ENCODE assay signal across 8 cellular contexts in the genomic region with DNA sequence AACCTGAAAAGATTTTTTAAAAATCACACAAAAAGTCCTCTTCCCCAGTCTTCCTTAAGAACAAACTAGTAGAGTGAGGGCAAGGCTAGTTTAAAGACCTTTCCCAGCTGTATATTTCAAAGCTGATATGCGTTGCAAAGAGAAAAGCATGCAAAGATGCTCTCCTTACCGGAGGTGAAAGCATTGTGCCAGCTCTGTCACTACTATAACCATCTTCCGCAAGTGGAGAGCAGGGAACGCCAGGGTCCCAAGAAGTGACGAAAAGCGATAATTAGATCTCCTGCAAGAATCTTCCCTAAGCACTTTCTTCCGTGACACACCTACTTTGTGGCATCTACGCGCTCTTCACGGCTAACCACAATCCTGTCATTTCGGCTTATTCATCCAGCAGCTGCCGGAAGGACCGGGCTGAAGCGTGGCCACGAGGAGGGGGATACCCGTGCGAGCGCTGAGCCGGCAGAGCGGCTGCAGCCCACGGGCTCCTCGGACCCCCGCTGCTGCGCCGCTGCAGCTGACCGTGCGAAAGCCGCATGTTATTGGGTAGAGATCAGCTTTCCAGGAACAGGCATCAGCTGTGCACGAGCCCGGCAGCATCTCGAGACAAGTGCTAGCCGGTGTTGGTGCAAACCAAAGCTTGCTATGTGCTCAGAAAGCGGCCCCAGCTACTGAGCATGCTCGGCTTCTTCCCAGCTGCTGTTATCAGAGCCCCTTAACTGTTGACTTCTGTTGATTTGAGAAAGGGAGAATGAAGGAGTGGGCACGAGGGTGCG. TPM values are rescaled to one million over a fixed set of nuclear protein-coding genes. Genes with fewer than 3 reads are reported as not detected.
DNase-seq lines count a peak whose midpoint lies in the region; ATAC-seq, FAIRE-seq and TF ChIP-seq lines count a peak whose summit lies in the region.

No MANE protein-coding gene starts in this region.

- no peak overlapping the region for H3K27ac Mint-ChIP-seq in activated B cell treated with CpG ODN at 0.5 μM for 24 hours
- H3K27ac Mint-ChIP-seq in central memory CD8-positive, alpha-beta T cell (ENCODE audit: low read depth), result no peak overlapping the region

- CTCF ChIA-PET in activated B cell treated with CpG ODN at 0.5 μM for 24 hours (lab: Charles Lee), result interaction anchor here (1.6 kb wide), 1 partner anchor 169 kb away, joined by 8 read pairs; no protein-coding TSS in a partner anchor

- peak; percentile 16 for DNase-seq in GM12891 (ENCODE audit: insufficient read length, low spot score)
- peak; percentile 75 to 88 (median 87) for DNase-seq in NCI-H1417 (lab: John Stamatoyannopoulos, UW)
- DNase-seq in activated B cell treated with CpG ODN at 0.5 μM for 24 hours, result peak; percentile 27
- DNase-seq in central memory CD8-positive, alpha-beta T cell (ENCODE audit: low spot score in 2 of 2), result peak in 1 of 2 donors; percentile 17
- peak in 1 of 2 donors; percentile 77 for DNase-seq in left lung
- peak; percentile 23 to 39 (median 23) for DNase-seq in stimulated activated CD4-positive, alpha-beta T cell treated with anti-CD3 and anti-CD28 coated beads, TNF-alpha, amount 100 ng/mL, for 4 hours (ENCODE audit: low read depth in 3 of 3)
- no peak for DNase-seq in NCI-H2196 (lab: John Stamatoyannopoulos, UW; ENCODE audit: unreplicated experiment)

- no peak for TF ChIP-seq CTCF in activated B cell treated with CpG ODN at 0.5 μM for 24 hours (IDR thresholded peaks at IDR 0.05)
- TF ChIP-seq CTCF in left lung (IDR thresholded peaks at IDR 0.05), result no peak

- peak overlapping the region; percentile 82 for H3K4me3 Mint-ChIP-seq in activated B cell treated with CpG ODN at 0.5 μM for 24 hours
- H3K4me3 Mint-ChIP-seq in central memory CD8-positive, alpha-beta T cell, result peak overlapping the region; percentile 86

- peaks cover 4 to 9% of the 10 kb centered on the region in 2 donors for H3K4me1 ChIP-seq in left lung

- intact Hi-C loops in activated B cell treated with CpG ODN at 0.5 μM for 24 hours (cut with micrococcal nuclease) (no loop called here), left lung (cut with DNase I) (no loop called here)

- peak overlapping the region in 1 of 2 donors; percentile 1 for H3K4me3 ChIP-seq in left lung

- TF ChIP-seq POLR2A in GM12891 (IDR thresholded peaks at IDR 0.05; ENCODE audit: low read depth, low read length), result no peak

- H3K9me3 Mint-ChIP-seq in activated B cell treated with CpG ODN at 0.5 μM for 24 hours, result peaks cover 2% of the 10 kb centered on the region
- no peaks in the 10 kb centered on the region for H3K9me3 Mint-ChIP-seq in central memory CD8-positive, alpha-beta T cell

- peak; percentile 61 for FAIRE-seq in GM12891 (lab: Jason Lieb, UNC)

- H3K27me3 Mint-ChIP-seq in activated B cell treated with CpG ODN at 0.5 μM for 24 hours, result peaks cover 39% of the 10 kb centered on the region
- peaks cover 36% of the 10 kb centered on the region for H3K27me3 Mint-ChIP-seq in central memory CD8-positive, alpha-beta T cell

- ATAC-seq in HG02642 (IDR thresholded peaks at IDR 0.05; ENCODE audit: poor library complexity, unreplicated experiment) (peak; percentile 92), activated B cell treated with CpG ODN at 0.5 μM for 24 hours (ENCODE audit: low read depth) (peak; percentile 66), left lung (peak; percentile 77)
- peak; percentile 77 for ATAC-seq in central memory CD8-positive, alpha-beta T cell (replicated peaks; ENCODE audit: extremely low read depth, poor library complexity, severe bottlenecking)

- H3K27me3 ChIP-seq in left lung, result peaks cover 29 to 42% of the 10 kb centered on the region in 2 donors

- H3K4me1 Mint-ChIP-seq in activated B cell treated with CpG ODN at 0.5 μM for 24 hours, result peaks cover 9% of the 10 kb centered on the region
- H3K4me1 Mint-ChIP-seq in central memory CD8-positive, alpha-beta T cell, result peaks cover 8% of the 10 kb centered on the region

- POLR2A ChIA-PET in activated B cell treated with CpG ODN at 0.5 μM for 24 hours (lab: Charles Lee), result interaction anchor here (0.8 kb wide), 1 partner anchor 43 kb away, joined by 3 read pairs; no protein-coding TSS in a partner anchor

- no peaks in the 10 kb centered on the region for H3K36me3 Mint-ChIP-seq in activated B cell treated with CpG ODN at 0.5 μM for 24 hours (ENCODE audit: low read depth)
- no peaks in the 10 kb centered on the region for H3K36me3 Mint-ChIP-seq in central memory CD8-positive, alpha-beta T cell (ENCODE audit: insufficient read depth)

- H3K27ac ChIP-seq in left lung, result no peak overlapping the region

- H3K36me3 ChIP-seq in left lung, result no peaks in the 10 kb centered on the region

- H3K9me3 ChIP-seq in left lung, result no peaks in the 10 kb centered on the region

TF ChIP-seq in GM12891, 5 proteins besides CTCF, POLR2A, EP300 and RAD21:
- no peak for TF ChIP-seq POU2F2 (IDR thresholded peaks at IDR 0.05; ENCODE audit: low read depth, low read length)
- TF ChIP-seq POLR2AphosphoS5 (IDR thresholded peaks at IDR 0.05; ENCODE audit: low read depth, low read length), result no peak
- TF ChIP-seq TAF1 (IDR thresholded peaks at IDR 0.05; ENCODE audit: low read depth, low read length), result no peak
- no peak for TF ChIP-seq SPI1 (IDR thresholded peaks at IDR 0.05; ENCODE audit: low read depth, low read length)
- TF ChIP-seq PAX5 (IDR thresholded peaks at IDR 0.05; ENCODE audit: insufficient read depth, low read length, severe bottlenecking), result no peak

RNA-seq across cellular contexts. Expression of gene ARHGAP18, which starts 57.2 kb away (rescaled TPM):
- 9.7 TPM for polyA plus RNA-seq in GM12891 (2012; ENCODE audit: low read depth, missing spikeins)
- total RNA-seq in activated B cell treated with CpG ODN at 0.5 μM for 24 hours (7.9 and 9.0 TPM in 2 replicates), left lung (10 to 100 TPM; 46.0 to 46.1 TPM)
